In genomic region chrX:7133036-7133412, GRCh38 we compare ENCODE assay signal across 9 cellular contexts. TPM values are rescaled to one million over a fixed set of nuclear protein-coding genes. Genes with fewer than 3 reads are reported as not detected.
DNase-seq lines count a peak whose midpoint lies in the region; ATAC-seq and TF ChIP-seq lines count a peak whose summit lies in the region.
"Had no signal": no experiment of that assay in that cellular context is flagged by ENCODE, and none has a peak within 500 bp of the region (broad histone marks: within the 10 kb centered on the region; RNA-seq: fewer than 3 reads in every experiment).

No MANE protein-coding gene starts in this region.

- CTCF ChIA-PET in naive thymus-derived CD4-positive, alpha-beta T cell (lab: Charles Lee), result no interaction called here

- no peak overlapping the region for H3K4me3 ChIP-seq in DOHH2 (ENCODE audit: low read length)
- H3K4me3 ChIP-seq in breast epithelium, result no peak overlapping the region
- no peak overlapping the region for H3K4me3 ChIP-seq in naive thymus-derived CD4-positive, alpha-beta T cell (ENCODE audit: low read length)

- H3K27me3 ChIP-seq in DOHH2 (ENCODE audit: control insufficient read depth, low read length) (no peaks in the 10 kb centered on the region), breast epithelium (no peaks in the 10 kb centered on the region)
- H3K27me3 ChIP-seq in naive thymus-derived CD4-positive, alpha-beta T cell (ENCODE audit: control insufficient read depth in 2 of 2, insufficient read depth in 2 of 2, low read length in 2 of 2), result no peaks in the 10 kb centered on the region
- H3K27me3 ChIP-seq: foreskin keratinocyte had no signal

- H3K9me3 Mint-ChIP-seq in naive thymus-derived CD4-positive, alpha-beta T cell, result no peaks in the 10 kb centered on the region

- POLR2A ChIA-PET in naive thymus-derived CD4-positive, alpha-beta T cell (lab: Charles Lee), result no interaction called here

- H3K4me1 Mint-ChIP-seq in naive thymus-derived CD4-positive, alpha-beta T cell, result peaks cover 12 to 58% (median 44%) of the 10 kb centered on the region in 7 donors

- peak overlapping the region; percentile 32; the same call in 1 of the 2 replicates for H3K27ac ChIP-seq in DOHH2 (ENCODE audit: low read depth, low read length)
- H3K27ac ChIP-seq in breast epithelium, result peak overlapping the region; percentile 10 to 61
- H3K27ac ChIP-seq in naive thymus-derived CD4-positive, alpha-beta T cell (ENCODE audit: low read depth, low read length), result no peak overlapping the region
- H3K27ac ChIP-seq: foreskin keratinocyte had no signal

- peak overlapping the region in 8 of 9 donors; percentile 12 to 87 (median 72) for H3K27ac Mint-ChIP-seq in naive thymus-derived CD4-positive, alpha-beta T cell

- TF ChIP-seq POLR2A in breast epithelium (IDR thresholded peaks at IDR 0.05), result no peak

- ATAC-seq in HG03159 (IDR thresholded peaks at IDR 0.05; ENCODE audit: unreplicated experiment) (peak; percentile 5), HG03025 (IDR thresholded peaks at IDR 0.05; ENCODE audit: low FRiP score, unreplicated experiment) (no peak)
- ATAC-seq in naive thymus-derived CD4-positive, alpha-beta T cell, result no peak

- H3K36me3 Mint-ChIP-seq in naive thymus-derived CD4-positive, alpha-beta T cell, result peaks cover 0 to 30% (median 3%) of the 10 kb centered on the region in 5 donors

- no peak for TF ChIP-seq CTCF in DOHH2 (IDR thresholded peaks at IDR 0.05; ENCODE audit: low read depth, low read length, poor library complexity, severe bottlenecking)
- TF ChIP-seq CTCF in breast epithelium (IDR thresholded peaks at IDR 0.05), result no peak

- intact Hi-C loops in breast epithelium (cut with DNase I; ENCODE audit: low total_unique reads), result no loop called here
- intact Hi-C loops in naive thymus-derived CD4-positive, alpha-beta T cell (cut with micrococcal nuclease), result loop anchor here (2.0 to 5.0 kb wide), 2 partner anchors 14 to 794 kb away; partner anchors contain the start of genes PNPLA4 (in 1 of the 2) and STS (in 1 of the 2)

- H3K79me2 ChIP-seq in DOHH2 (ENCODE audit: control insufficient read depth, low read length), result peaks cover 96% of the 10 kb centered on the region

- H3K36me3 ChIP-seq in DOHH2 (ENCODE audit: control insufficient read depth, low read length) (peaks cover 25% of the 10 kb centered on the region), breast epithelium (no peaks in the 10 kb centered on the region)
- H3K36me3 ChIP-seq in naive thymus-derived CD4-positive, alpha-beta T cell (ENCODE audit: control insufficient read depth in 2 of 3, insufficient read depth in 3 of 3, low read length in 3 of 3), result no peaks in the 10 kb centered on the region

- H3K9me3 ChIP-seq in DOHH2 (ENCODE audit: control insufficient read depth, insufficient read depth, low read length), result no peaks in the 10 kb centered on the region
- H3K9me3 ChIP-seq in breast epithelium, result no peaks in the 10 kb centered on the region
- H3K9me3 ChIP-seq in naive thymus-derived CD4-positive, alpha-beta T cell (ENCODE audit: control insufficient read depth in 2 of 3, low read length in 3 of 3), result no peaks in the 10 kb centered on the region

- no peaks in the 10 kb centered on the region for H3K9me2 ChIP-seq in DOHH2 (replicated peaks; ENCODE audit: control insufficient read depth, low read length)

- H3K27me3 Mint-ChIP-seq in naive thymus-derived CD4-positive, alpha-beta T cell, result no peaks in the 10 kb centered on the region

- peaks cover 44% of the 10 kb centered on the region for H3K4me1 ChIP-seq in DOHH2 (ENCODE audit: control insufficient read depth, low read length)
- no peaks in the 10 kb centered on the region for H3K4me1 ChIP-seq in breast epithelium
- no peaks in the 10 kb centered on the region for H3K4me1 ChIP-seq in naive thymus-derived CD4-positive, alpha-beta T cell (ENCODE audit: control insufficient read depth in 2 of 2, insufficient read depth in 2 of 2, low read length in 2 of 2)

- H3K4me3 Mint-ChIP-seq in naive thymus-derived CD4-positive, alpha-beta T cell, result peak overlapping the region in 3 of 10 donors; percentile 9 to 25 (median 11)

- no peaks in the 10 kb centered on the region for H3F3A ChIP-seq in DOHH2 (ENCODE audit: control insufficient read depth, insufficient read depth)

- H4K20me1 ChIP-seq in DOHH2 (ENCODE audit: control insufficient read depth, insufficient read depth, low read depth, low read length), result no peaks in the 10 kb centered on the region

- H3K4me2 ChIP-seq in DOHH2 (ENCODE audit: low read length), result peak overlapping the region; percentile 34; the same call in 1 of the 2 replicates

- DNase-seq in breast epithelium (ENCODE audit: low spot score in 2 of 2) (no peak), ecto neural progenitor cell (ENCODE audit: low spot score) (no peak), NCI-H446 treated with DMSO at 0.1 percent for 48 hours (lab: John Stamatoyannopoulos, UW) (no peak)
- DNase-seq in naive thymus-derived CD4-positive, alpha-beta T cell, result no peak
- no peak for DNase-seq in stimulated activated naive CD4-positive, alpha-beta T cell (lab: John Stamatoyannopoulos, UW)

RNA-seq across cellular contexts. Expression of gene STS, which starts 14.5 kb away (rescaled TPM):
- total RNA-seq in breast epithelium, result 10 to 100 TPM in 2 of 3 donors, 1 to 10 TPM in 1; 9.8 to 17.0 (median 10.8) TPM
- total RNA-seq in naive thymus-derived CD4-positive, alpha-beta T cell, result 1 to 10 TPM in 2 of 5 experiments, under 1 TPM in 3; 0.51 to 2.3 (median 0.93) TPM
- under 1 TPM; 0.21 to 0.53 TPM for polyA plus RNA-seq in naive thymus-derived CD4-positive, alpha-beta T cell

RNA-seq across cellular contexts. Expression of gene PUDP, which starts 14.9 kb away (rescaled TPM):
- 10 to 100 TPM in 2 of 3 donors, 1 to 10 TPM in 1; 6.2 to 20.3 (median 17.9) TPM for total RNA-seq in breast epithelium
- 10 to 100 TPM in 3 of 5 experiments, 1 to 10 TPM in 2; 6.2 to 12.9 (median 10.5) TPM for total RNA-seq in naive thymus-derived CD4-positive, alpha-beta T cell
- 10 to 100 TPM in 1 of 2 donors, 1 to 10 TPM in 1; 8.1 to 16.5 TPM for polyA plus RNA-seq in naive thymus-derived CD4-positive, alpha-beta T cell
